8 cellular contexts compared by ENCODE assay signal in the genomic region with DNA sequence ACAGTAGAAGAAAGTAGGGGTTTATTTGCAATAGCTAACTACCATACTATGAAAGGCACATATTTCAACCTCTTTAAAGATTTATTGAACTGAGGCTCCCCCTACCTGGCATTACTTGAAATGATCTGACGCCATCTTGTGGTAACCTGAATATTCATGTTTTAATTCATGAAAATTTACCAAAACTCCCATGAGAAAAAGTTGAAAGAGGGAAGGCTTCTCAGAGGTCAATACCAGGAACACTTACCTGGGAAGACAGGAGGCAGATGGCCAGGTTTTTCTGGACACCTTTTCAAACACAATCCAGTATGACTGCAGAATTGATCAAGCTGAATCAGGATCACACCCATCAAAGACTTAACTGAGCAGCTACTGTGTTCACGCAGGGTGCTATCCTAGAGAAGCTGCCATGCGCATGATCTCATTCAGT. TPM values are rescaled to one million over a fixed set of nuclear protein-coding genes. Genes with fewer than 3 reads are reported as not detected.
DNase-seq lines count a peak whose midpoint lies in the region; ATAC-seq and TF ChIP-seq lines count a peak whose summit lies in the region.

No MANE protein-coding gene starts in this region.

- peak; percentile 65 for ATAC-seq in HG02943 (IDR thresholded peaks at IDR 0.05; ENCODE audit: low read depth, unreplicated experiment)
- no peak for ATAC-seq in activated CD8-positive, alpha-beta memory T cell treated with anti-CD3 and anti-CD28 coated beads, Interleukin-2, amount 10 ng/mL, durations not matched to agents 7 days and 5 days

- H3K4me3 Mint-ChIP-seq in activated CD8-positive, alpha-beta memory T cell treated with anti-CD3 and anti-CD28 coated beads, Interleukin-2, amount 10 ng/mL, durations not matched to agents 7 days and 5 days, result no peak overlapping the region

- BruUV-seq in A673 (replicated peaks; lab: Mats Ljungman, UMichigan), result no TSS peak

- peaks cover 69% of the 10 kb centered on the region for H3K4me1 ChIP-seq in A673 (ENCODE audit: insufficient read depth, low read length, poor library complexity, severe bottlenecking)

- no peaks in the 10 kb centered on the region for H3K9me3 Mint-ChIP-seq in activated CD8-positive, alpha-beta memory T cell treated with anti-CD3 and anti-CD28 coated beads, Interleukin-2, amount 10 ng/mL, durations not matched to agents 7 days and 5 days (ENCODE audit: low read depth)

- TF ChIP-seq CTCF in A673 (conservative IDR thresholded peaks at IDR 0.05; ENCODE audit: low read depth, low read length), result peak; percentile 87
- peak; percentile 42; the same call in 1 of the 2 replicates for TF ChIP-seq CTCF in GM12875 (IDR thresholded peaks at IDR 0.05; ENCODE audit: borderline replicate concordance, insufficient read depth, low read depth, low read length)

- no peak overlapping the region for H3K27ac Mint-ChIP-seq in activated CD8-positive, alpha-beta memory T cell treated with anti-CD3 and anti-CD28 coated beads, Interleukin-2, amount 10 ng/mL, durations not matched to agents 7 days and 5 days

- no peaks in the 10 kb centered on the region for H3K27me3 ChIP-seq in A673 (replicated peaks; ENCODE audit: insufficient read depth, low read depth, low read length, poor library complexity)

- no peak overlapping the region for H3K4me3 ChIP-seq in A673 (ENCODE audit: low read depth, low read length, poor library complexity, severe bottlenecking)
- no peak overlapping the region for H3K4me3 ChIP-seq in GM12875 (ENCODE audit: low read depth, low read length)

- H3K27ac ChIP-seq in A673 (ENCODE audit: low read depth, low read length, poor library complexity, severe bottlenecking), result no peak overlapping the region

- peaks cover 6% of the 10 kb centered on the region for H3K27me3 Mint-ChIP-seq in activated CD8-positive, alpha-beta memory T cell treated with anti-CD3 and anti-CD28 coated beads, Interleukin-2, amount 10 ng/mL, durations not matched to agents 7 days and 5 days

- peaks cover 8% of the 10 kb centered on the region for H3K4me1 Mint-ChIP-seq in activated CD8-positive, alpha-beta memory T cell treated with anti-CD3 and anti-CD28 coated beads, Interleukin-2, amount 10 ng/mL, durations not matched to agents 7 days and 5 days

- no peaks in the 10 kb centered on the region for H3K36me3 ChIP-seq in A673 (ENCODE audit: insufficient read depth, low read length, poor library complexity, severe bottlenecking)

- intact Hi-C loops in A673 (cut with micrococcal nuclease; ENCODE audit: unreplicated experiment), result loop anchor here (2.0 to 5.0 kb wide), 4 partner anchors 75 to 578 kb away; no protein-coding TSS in a partner anchor

- H3K36me3 Mint-ChIP-seq in activated CD8-positive, alpha-beta memory T cell treated with anti-CD3 and anti-CD28 coated beads, Interleukin-2, amount 10 ng/mL, durations not matched to agents 7 days and 5 days, result no peaks in the 10 kb centered on the region

- POLR2A ChIA-PET in A673 (lab: Charles Lee; ENCODE audit: low non-redundant PET), result no interaction called here

- CTCF ChIA-PET in A673 (lab: Charles Lee), result interaction anchor here (1.0 to 1.1 kb wide), 3 partner anchors 177 to 1622 kb away, joined by 3 to 9 read pairs (median 3); no protein-coding TSS in a partner anchor
- CTCF ChIA-PET in activated CD8-positive, alpha-beta memory T cell treated with anti-CD3 and anti-CD28 coated beads, Interleukin-2, amount 10 ng/mL, durations not matched to agents 7 days and 5 days (lab: Charles Lee), result interaction anchor here (1.0 to 2.7 kb wide), 7 partner anchors 9 to 1622 kb away, joined by 3 to 16 read pairs (median 5); partner anchors contain the start of gene PRELID2

- H3K9me3 ChIP-seq in A673 (ENCODE audit: low read depth, low read length, poor library complexity, severe bottlenecking), result no peaks in the 10 kb centered on the region

- DNase-seq in A673 (ENCODE audit: low spot score), result peak; percentile 83
- peak; percentile 38 for DNase-seq in NCI-H510A treated with DMSO at 0.1 percent for 48 hours (lab: John Stamatoyannopoulos, UW)
- peak; percentile 20 for DNase-seq in brain pericyte (ENCODE audit: low read depth, low spot score)
- DNase-seq in lung microvascular endothelial cell (ENCODE audit: low read depth in 2 of 2), result peak; percentile 64 to 78
- no peak for DNase-seq in activated CD8-positive, alpha-beta memory T cell treated with anti-CD3 and anti-CD28 coated beads, Interleukin-2, amount 10 ng/mL, durations not matched to agents 7 days and 5 days
- DNase-seq in HPDE6-E6E7 (ENCODE audit: extremely low spot score), result no peak

RNA-seq across cellular contexts. Expression of gene PRELID2, which starts 9.4 kb away (rescaled TPM):
- total RNA-seq in A673 (2021) (50.2 and 55.8 TPM in 2 replicates), lung microvascular endothelial cell (18.7 and 24.4 TPM in 2 replicates)
- total RNA-seq in activated CD8-positive, alpha-beta memory T cell treated with anti-CD3 and anti-CD28 coated beads, Interleukin-2, amount 10 ng/mL, durations not matched to agents 7 days and 5 days, result 1 to 10 TPM; 2.2 to 2.3 TPM

RNA-seq across cellular contexts. Expression of gene GRXCR2, which starts 47.0 kb away (rescaled TPM):
- total RNA-seq in A673 (2021) (not detected in 2 replicates), lung microvascular endothelial cell (not detected in 2 replicates)
- total RNA-seq in activated CD8-positive, alpha-beta memory T cell treated with anti-CD3 and anti-CD28 coated beads, Interleukin-2, amount 10 ng/mL, durations not matched to agents 7 days and 5 days, result not detected

Comparison
In these comparisons a context has a peak if more than half of its experiments do, and no peak if none do; other contexts are left out.
1. DNase-seq: peak in A673 (single experiment), NCI-H510A treated with DMSO at 0.1 percent for 48 hours (single experiment), brain pericyte (single experiment) and lung microvascular endothelial cell (2 of 2); none in activated CD8-positive, alpha-beta memory T cell treated with anti-CD3 and anti-CD28 coated beads, Interleukin-2, amount 10 ng/mL, durations not matched to agents 7 days and 5 days (single experiment) and HPDE6-E6E7 (single experiment).